ENCODE assay signal across 8 cellular contexts in genomic region chr1:166490437-166490784, GRCh38.
DNase-seq lines count a peak whose midpoint lies in the region; ATAC-seq and TF ChIP-seq lines count a peak whose summit lies in the region.

No MANE protein-coding gene starts in this region.

- no peak overlapping the region for H3K9ac ChIP-seq in skeletal muscle tissue (ENCODE audit: low read depth in 1 of 3, low read length in 3 of 3)

- no peak for TF ChIP-seq CTCF in VCaP (conservative IDR thresholded peaks at IDR 0.05)

- no peaks in the 10 kb centered on the region for H3K36me3 ChIP-seq in skeletal muscle tissue (ENCODE audit: control insufficient read depth in 3 of 3, insufficient read depth in 3 of 3, low read length in 3 of 3)

- peaks cover 0 to 2% (median 0%) of the 10 kb centered on the region in 3 donors for H3K4me1 ChIP-seq in skeletal muscle tissue (ENCODE audit: control insufficient read depth in 3 of 3, insufficient read depth in 3 of 3, low read length in 3 of 3)

- ATAC-seq in GM18867 (IDR thresholded peaks at IDR 0.05; ENCODE audit: unreplicated experiment), result no peak

- DNase-seq in GOT3 (lab: John Stamatoyannopoulos, UW) (peak; percentile 49), posterior cingulate gyrus (no peak), T1000 (lab: John Stamatoyannopoulos, UW) (no peak)
- DNase-seq in activated CD4-positive, alpha-beta T cell treated with anti-CD3 and anti-CD28 coated beads for 4 hours, result no peak

- H3K27ac ChIP-seq in VCaP (peak overlapping the region; percentile 67), skeletal muscle tissue (ENCODE audit: low read depth, low read length) (no peak overlapping the region)

- no peaks in the 10 kb centered on the region for H3K27me3 ChIP-seq in skeletal muscle tissue (ENCODE audit: control insufficient read depth in 3 of 3, insufficient read depth in 3 of 3, low read length in 3 of 3)

- peaks cover 0 to 3% (median 0%) of the 10 kb centered on the region in 3 donors for H3K9me3 ChIP-seq in skeletal muscle tissue (ENCODE audit: control insufficient read depth in 3 of 3, low read length in 3 of 3)

- H3K4me3 ChIP-seq in GM08714 (ENCODE audit: low read length) (peak overlapping the region; percentile 85; the same call in 1 of the 2 replicates), skeletal muscle tissue (ENCODE audit: low read length in 3 of 3) (peak overlapping the region in 2 of 3 donors; percentile 44 to 70)

- intact Hi-C loops in posterior cingulate gyrus (cut with DNase I), result no loop called here
